Comparison of ENCODE assay signal across 11 cellular contexts in genomic region chr2:96485350-96485749, GRCh38. TPM values are rescaled to one million over a fixed set of nuclear protein-coding genes. Genes with fewer than 3 reads are reported as not detected.
DNase-seq lines count a peak whose midpoint lies in the region; ATAC-seq and TF ChIP-seq lines count a peak whose summit lies in the region.
"Had no signal": no experiment of that assay in that cellular context is flagged by ENCODE, and none has a peak within 500 bp of the region (broad histone marks: within the 10 kb centered on the region; RNA-seq: fewer than 3 reads in every experiment).

No MANE protein-coding gene starts in this region.

- no peaks in the 10 kb centered on the region for H3K27me3 ChIP-seq in DND-41 (ENCODE audit: insufficient read depth, low read length, poor library complexity)
- peaks cover 0 to 5% (median 0%) of the 10 kb centered on the region in 4 donors for H3K27me3 ChIP-seq in esophagus squamous epithelium
- H3K27me3 ChIP-seq in sigmoid colon: no peaks in the 10 kb centered on the region

- no peak for TF ChIP-seq POLR2A in esophagus squamous epithelium (IDR thresholded peaks at IDR 0.05)
- TF ChIP-seq POLR2A in sigmoid colon (IDR thresholded peaks at IDR 0.05): no peak

- H4K20me1 ChIP-seq in DND-41 (ENCODE audit: insufficient read depth, low read length): no peaks in the 10 kb centered on the region

- H3K27ac ChIP-seq in DND-41 (ENCODE audit: low read length) (no peak overlapping the region), SK-N-MC (peak overlapping the region; percentile 65; the same call in 1 of the 2 replicates), esophagus squamous epithelium (peak overlapping the region; percentile 83 to 93 (median 86)), sigmoid colon (peak overlapping the region; percentile 78 to 88 (median 85))
- H3K27ac ChIP-seq: HL-60 had no signal

- H2AFZ ChIP-seq in DND-41 (ENCODE audit: low read depth, low read length): no peak overlapping the region

- peak overlapping the region; percentile 27; the same call in 1 of the 2 replicates for H3K4me2 ChIP-seq in DND-41 (ENCODE audit: insufficient read depth, low read length)

- H3K79me2 ChIP-seq in DND-41 (ENCODE audit: insufficient read depth, low read length): no peaks in the 10 kb centered on the region

- H3K4me1 ChIP-seq in DND-41 (ENCODE audit: insufficient read depth, low read length) (peaks cover 11% of the 10 kb centered on the region), esophagus squamous epithelium (peaks cover 6 to 18% (median 11%) of the 10 kb centered on the region in 3 donors), sigmoid colon (peaks cover 0 to 15% (median 6%) of the 10 kb centered on the region in 4 donors)

- no peak overlapping the region for H3K4me3 ChIP-seq in DND-41 (ENCODE audit: low read depth in 1 of 2, low read length in 2 of 2)
- peak overlapping the region; percentile 50 for H3K4me3 ChIP-seq in SK-N-MC
- H3K4me3 ChIP-seq in esophagus squamous epithelium: peak overlapping the region in 3 of 4 donors; percentile 50 to 68 (median 51)
- peak overlapping the region in 3 of 4 donors; percentile 40 to 54 (median 51) for H3K4me3 ChIP-seq in sigmoid colon

- no peak for TF ChIP-seq EP300 in sigmoid colon (IDR thresholded peaks at IDR 0.05)

- ATAC-seq in DND-41 (ENCODE audit: insufficient read depth, low read depth) (peak; percentile 52), HG03439 (IDR thresholded peaks at IDR 0.05; ENCODE audit: unreplicated experiment) (no peak), GM18520 (IDR thresholded peaks at IDR 0.05; ENCODE audit: unreplicated experiment) (no peak), GM19463 (IDR thresholded peaks at IDR 0.05; ENCODE audit: unreplicated experiment) (no peak)

- DNase-seq in DND-41 (peak; percentile 34), SK-N-MC (ENCODE audit: low read depth, low spot score) (peak; percentile 88), esophagus squamous epithelium (lab: John Stamatoyannopoulos, UW) (no peak), sigmoid colon (no peak), germinal center (ENCODE audit: low spot score) (no peak)
- DNase-seq: NCI-H82 had no signal

- H3K9me3 ChIP-seq in DND-41 (ENCODE audit: insufficient read depth, low read length, severe bottlenecking) (no peaks in the 10 kb centered on the region), SK-N-MC (ENCODE audit: low read depth, low read length) (no peaks in the 10 kb centered on the region), esophagus squamous epithelium (no peaks in the 10 kb centered on the region), sigmoid colon (no peaks in the 10 kb centered on the region)

- H3K36me3 ChIP-seq in DND-41 (ENCODE audit: insufficient read depth, low read length): no peaks in the 10 kb centered on the region
- no peaks in the 10 kb centered on the region for H3K36me3 ChIP-seq in SK-N-MC (ENCODE audit: insufficient read depth, low read length)
- H3K36me3 ChIP-seq in esophagus squamous epithelium: no peaks in the 10 kb centered on the region
- H3K36me3 ChIP-seq in sigmoid colon: no peaks in the 10 kb centered on the region

- intact Hi-C loops in esophagus squamous epithelium (cut with DNase I) (no loop called here), sigmoid colon (cut with DNase I) (no loop called here)

- H3K9ac ChIP-seq in DND-41 (ENCODE audit: low read depth, low read length): no peak overlapping the region
- H3K9ac ChIP-seq in SK-N-MC (ENCODE audit: insufficient read length): no peak overlapping the region

- no peak for TF ChIP-seq CTCF in DND-41 (IDR thresholded peaks at IDR 0.05; ENCODE audit: borderline replicate concordance, extremely low read depth, low read length, poor library complexity, severe bottlenecking)
- no peak for TF ChIP-seq CTCF in esophagus squamous epithelium (IDR thresholded peaks at IDR 0.05)
- TF ChIP-seq CTCF in sigmoid colon (IDR thresholded peaks at IDR 0.05): no peak

- WGBS in esophagus squamous epithelium, 2 donors: 93% methylated on average over 2 of the region's 9 CpGs; no CpG with 5 or more reads in 1 of the 2 donors
- 89 to 92% methylated on average over 9 of the region's 9 CpGs for WGBS in sigmoid colon, 2 donors

RNA-seq across cellular contexts. Expression of gene NEURL3, which starts 19.8 kb away (rescaled TPM):
- total RNA-seq in esophagus squamous epithelium: not detected
- under 1 TPM in 1 of 4 donors, not detected in 3; 0.36 TPM for total RNA-seq in sigmoid colon
- 1 to 10 TPM; 3.5 to 6.4 (median 3.6) TPM for polyA plus RNA-seq in sigmoid colon
- total RNA-seq: myocyte had no signal

RNA-seq across cellular contexts. Expression of gene ARID5A, which starts 51.2 kb away (rescaled TPM):
- 10 to 100 TPM in 1 of 4 donors, 1 to 10 TPM in 3; 2.8 to 25.9 (median 5.7) TPM for total RNA-seq in esophagus squamous epithelium
- 100 to 1,000 TPM in 1 of 4 donors, 10 to 100 TPM in 3; 14.3 to 179 (median 30.4) TPM for total RNA-seq in sigmoid colon
- polyA plus RNA-seq in sigmoid colon: 10 to 100 TPM in 1 of 3 donors, 1 to 10 TPM in 2; 7.8 to 29.0 (median 9.5) TPM

Comparison
In these comparisons a context has a peak if more than half of its experiments do, and no peak if none do; other contexts are left out.
1. DNase-seq: peak in DND-41 (single experiment) and SK-N-MC (single experiment); none in esophagus squamous epithelium (single experiment), sigmoid colon (single experiment) and germinal center (single experiment).
2. H3K4me3 ChIP-seq: peak in SK-N-MC (single experiment), esophagus squamous epithelium (3 of 4) and sigmoid colon (3 of 4); none in DND-41 (0 of 2).